ENCODE assay signal across 8 cellular contexts in the genomic region with DNA sequence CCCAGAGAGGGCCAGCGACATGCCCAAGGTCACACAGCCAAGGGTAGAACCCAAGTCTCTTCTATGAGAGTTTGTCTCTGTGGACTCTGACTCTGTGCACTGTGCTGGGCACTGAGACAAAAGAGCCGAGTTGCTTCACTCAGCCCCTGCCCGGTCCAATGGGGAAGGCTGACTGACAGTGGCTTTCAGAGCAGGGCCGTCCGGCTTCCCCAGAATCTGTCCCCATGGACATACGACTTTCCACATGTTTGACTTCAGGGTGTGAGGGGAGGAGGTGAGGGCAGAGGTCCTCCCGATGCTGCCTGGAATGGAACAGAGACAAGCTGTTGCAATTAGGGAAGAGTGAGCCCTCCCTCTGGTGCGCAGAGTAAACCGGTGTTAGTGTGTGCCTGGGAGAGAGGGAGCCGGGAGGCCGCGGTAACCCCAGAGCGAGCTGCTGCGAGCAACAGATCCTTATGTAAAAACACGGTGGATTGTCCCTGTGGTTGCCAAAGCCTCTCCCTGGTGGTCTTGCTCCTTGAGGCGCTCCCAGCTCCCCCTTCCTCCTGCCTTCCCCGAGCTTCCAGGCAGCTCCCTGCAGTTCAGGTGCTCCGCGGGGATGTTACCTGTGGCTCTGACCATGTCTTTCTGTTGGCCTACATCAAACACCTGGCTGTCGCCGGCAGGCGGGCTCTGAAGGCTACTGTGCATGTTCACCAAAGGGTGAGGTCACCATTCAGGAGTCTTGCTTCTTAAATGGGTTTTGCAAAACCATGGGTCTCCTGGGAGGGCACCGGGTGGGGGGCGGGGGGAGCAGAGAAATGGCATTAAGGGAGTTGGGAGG. TPM values are rescaled to one million over a fixed set of nuclear protein-coding genes. Genes with fewer than 3 reads are reported as not detected.
DNase-seq lines count a peak whose midpoint lies in the region; ATAC-seq and TF ChIP-seq lines count a peak whose summit lies in the region.

No MANE protein-coding gene starts in this region.

- H3K4me1 ChIP-seq in HAP-1 (peaks cover 6% of the 10 kb centered on the region; the same call in 1 of the 2 replicates), left ventricle myocardium inferior (peaks cover 63% of the 10 kb centered on the region)

- H3K4me3 ChIP-seq in HAP-1 = peak overlapping the region; percentile 54
- H3K4me3 ChIP-seq in left ventricle myocardium inferior = peak overlapping the region; percentile 75
- peak overlapping the region; percentile 75 for H3K4me3 ChIP-seq in retinal pigment epithelial cell (ENCODE audit: low read length)

- H3K9me3 ChIP-seq in HAP-1 (no peaks in the 10 kb centered on the region), left ventricle myocardium inferior (replicated peaks) (no peaks in the 10 kb centered on the region)

- no peak for DNase-seq in HAP-1 (ENCODE audit: low spot score in 2 of 2)
- peak; percentile 23 for DNase-seq in WTC11 (ENCODE audit: low spot score)
- no peak for DNase-seq in left ventricle myocardium inferior
- DNase-seq in retinal pigment epithelial cell (ENCODE audit: low read depth) = no peak
- no peak for DNase-seq in activated T-helper 2 cell treated with anti-CD3 and anti-CD28 coated beads, Interferon-gamma antibody, Interleukin-2, Interleukin-4, amounts not matched to agents 10 μg/mL and 5 μg/mL and 100 μg/mL, durations not matched to agents 14 hours and 24 hours and 36 hours (ENCODE audit: low spot score)
- DNase-seq in activated effector memory CD4-positive, alpha-beta T cell treated with anti-CD3 and anti-CD28 coated beads, Interleukin-2, amount 50 U/mL, for 16 hours = no peak

- no peaks in the 10 kb centered on the region for H3K9me3 Mint-ChIP-seq in WTC11
- H3K9me3 Mint-ChIP-seq in activated T-helper 2 cell treated with anti-CD3 and anti-CD28 coated beads, Interferon-gamma antibody, Interleukin-2, Interleukin-4, amounts not matched to agents 10 μg/mL and 5 μg/mL and 100 μg/mL, durations not matched to agents 14 hours and 24 hours and 36 hours = no peaks in the 10 kb centered on the region

- H3K27ac Mint-ChIP-seq in WTC11 = peak overlapping the region; percentile 9; the same call in 1 of the 2 replicates
- H3K27ac Mint-ChIP-seq in activated T-helper 2 cell treated with anti-CD3 and anti-CD28 coated beads, Interferon-gamma antibody, Interleukin-2, Interleukin-4, amounts not matched to agents 10 μg/mL and 5 μg/mL and 100 μg/mL, durations not matched to agents 14 hours and 24 hours and 36 hours = no peak overlapping the region

- no peak for TF ChIP-seq CTCF in WTC11 (IDR thresholded peaks at IDR 0.05)
- no peak for TF ChIP-seq CTCF in left ventricle myocardium inferior (IDR thresholded peaks at IDR 0.05; ENCODE audit: borderline replicate concordance)
- no peak for TF ChIP-seq CTCF in retinal pigment epithelial cell (conservative IDR thresholded peaks at IDR 0.05; ENCODE audit: low read depth, low read length)

- H3K27me3 Mint-ChIP-seq in WTC11 (ENCODE audit: low read depth) = peaks cover 52% of the 10 kb centered on the region
- H3K27me3 Mint-ChIP-seq in activated T-helper 2 cell treated with anti-CD3 and anti-CD28 coated beads, Interferon-gamma antibody, Interleukin-2, Interleukin-4, amounts not matched to agents 10 μg/mL and 5 μg/mL and 100 μg/mL, durations not matched to agents 14 hours and 24 hours and 36 hours (ENCODE audit: low read depth) = peaks cover 58% of the 10 kb centered on the region

- H3K27me3 ChIP-seq in HAP-1 (ENCODE audit: low read depth) (no peaks in the 10 kb centered on the region), left ventricle myocardium inferior (ENCODE audit: low read depth) (peaks cover 13% of the 10 kb centered on the region)

- intact Hi-C loops in left ventricle myocardium inferior (cut with micrococcal nuclease) = no loop called here
- intact Hi-C loops in activated T-helper 2 cell treated with anti-CD3 and anti-CD28 coated beads, Interferon-gamma antibody, Interleukin-2, Interleukin-4, amounts not matched to agents 10 μg/mL and 5 μg/mL and 100 μg/mL, durations not matched to agents 14 hours and 24 hours and 36 hours (cut with micrococcal nuclease) = no loop called here

- H3K27ac ChIP-seq in left ventricle myocardium inferior (replicated peaks) = peak overlapping the region; percentile 92

- peaks cover 62% of the 10 kb centered on the region for H3K4me1 Mint-ChIP-seq in WTC11
- no peaks in the 10 kb centered on the region for H3K4me1 Mint-ChIP-seq in activated T-helper 2 cell treated with anti-CD3 and anti-CD28 coated beads, Interferon-gamma antibody, Interleukin-2, Interleukin-4, amounts not matched to agents 10 μg/mL and 5 μg/mL and 100 μg/mL, durations not matched to agents 14 hours and 24 hours and 36 hours (ENCODE audit: low read depth)

- ATAC-seq in WTC11 = peak; percentile 4; the same call in 1 of the 2 replicates
- ATAC-seq in GM19463 (IDR thresholded peaks at IDR 0.05; ENCODE audit: unreplicated experiment) = no peak
- no peak for ATAC-seq in HG03095 (IDR thresholded peaks at IDR 0.05; ENCODE audit: unreplicated experiment)

- CTCF ChIA-PET in WTC11 (lab: Charles Lee) = interaction anchor here (0.6 to 1.7 kb wide), 6 partner anchors 51 to 119 kb away, joined by 3 to 5 read pairs (median 3); no protein-coding TSS in a partner anchor

- H3K36me3 ChIP-seq in HAP-1 (replicated peaks) (no peaks in the 10 kb centered on the region), left ventricle myocardium inferior (no peaks in the 10 kb centered on the region)

- in situ Hi-C loops in HAP-1 (cut with MboI; ENCODE audit: low sequenced_read_pairs) = no loop called here

- H3K4me3 Mint-ChIP-seq in WTC11 = peak overlapping the region; percentile 75
- H3K4me3 Mint-ChIP-seq in activated T-helper 2 cell treated with anti-CD3 and anti-CD28 coated beads, Interferon-gamma antibody, Interleukin-2, Interleukin-4, amounts not matched to agents 10 μg/mL and 5 μg/mL and 100 μg/mL, durations not matched to agents 14 hours and 24 hours and 36 hours (ENCODE audit: low read depth) = no peak overlapping the region

- no peaks in the 10 kb centered on the region for H3K36me3 Mint-ChIP-seq in WTC11
- H3K36me3 Mint-ChIP-seq in activated T-helper 2 cell treated with anti-CD3 and anti-CD28 coated beads, Interferon-gamma antibody, Interleukin-2, Interleukin-4, amounts not matched to agents 10 μg/mL and 5 μg/mL and 100 μg/mL, durations not matched to agents 14 hours and 24 hours and 36 hours (ENCODE audit: low read depth) = no peaks in the 10 kb centered on the region

- POLR2A ChIA-PET in WTC11 (lab: Charles Lee) = interaction anchor here (1.3 kb wide), 1 partner anchor 51 kb away, joined by 3 read pairs; no protein-coding TSS in a partner anchor

TF ChIP-seq in WTC11, 78 proteins besides CTCF, POLR2A, EP300 and RAD21 (continues in another document):
- no peak for TF ChIP-seq MYBL2 (CRISPR knock-in tag; IDR thresholded peaks at IDR 0.05)
- TF ChIP-seq, protein P1, sequence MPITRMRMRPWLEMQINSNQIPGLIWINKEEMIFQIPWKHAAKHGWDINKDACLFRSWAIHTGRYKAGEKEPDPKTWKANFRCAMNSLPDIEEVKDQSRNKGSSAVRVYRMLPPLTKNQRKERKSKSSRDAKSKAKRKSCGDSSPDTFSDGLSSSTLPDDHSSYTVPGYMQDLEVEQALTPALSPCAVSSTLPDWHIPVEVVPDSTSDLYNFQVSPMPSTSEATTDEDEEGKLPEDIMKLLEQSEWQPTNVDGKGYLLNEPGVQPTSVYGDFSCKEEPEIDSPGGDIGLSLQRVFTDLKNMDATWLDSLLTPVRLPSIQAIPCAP (CRISPR knock-in tag; IDR thresholded peaks at IDR 0.05) = no peak
- TF ChIP-seq GTF2I (CRISPR knock-in tag; conservative IDR thresholded peaks at IDR 0.05) = peak; percentile 94
- TF ChIP-seq, protein P2, sequence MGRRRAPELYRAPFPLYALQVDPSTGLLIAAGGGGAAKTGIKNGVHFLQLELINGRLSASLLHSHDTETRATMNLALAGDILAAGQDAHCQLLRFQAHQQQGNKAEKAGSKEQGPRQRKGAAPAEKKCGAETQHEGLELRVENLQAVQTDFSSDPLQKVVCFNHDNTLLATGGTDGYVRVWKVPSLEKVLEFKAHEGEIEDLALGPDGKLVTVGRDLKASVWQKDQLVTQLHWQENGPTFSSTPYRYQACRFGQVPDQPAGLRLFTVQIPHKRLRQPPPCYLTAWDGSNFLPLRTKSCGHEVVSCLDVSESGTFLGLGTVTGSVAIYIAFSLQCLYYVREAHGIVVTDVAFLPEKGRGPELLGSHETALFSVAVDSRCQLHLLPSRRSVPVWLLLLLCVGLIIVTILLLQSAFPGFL (CRISPR knock-in tag; IDR thresholded peaks at IDR 0.05; ENCODE audit: borderline replicate concordance) = no peak
- no peak for TF ChIP-seq NFATC4 (CRISPR knock-in tag; IDR thresholded peaks at IDR 0.05)
- TF ChIP-seq RELA (CRISPR knock-in tag; IDR thresholded peaks at IDR 0.05; ENCODE audit: borderline replicate concordance) = no peak
- TF ChIP-seq AR (CRISPR knock-in tag; IDR thresholded peaks at IDR 0.05) = no peak
- no peak for TF ChIP-seq CREB1 (CRISPR knock-in tag; IDR thresholded peaks at IDR 0.05)
- TF ChIP-seq ZNF423 (CRISPR knock-in tag; IDR thresholded peaks at IDR 0.05) = 0 out of 2 replicates have a peak, but pooled peaks have one; percentile 6
- TF ChIP-seq ZNF121 (CRISPR knock-in tag; IDR thresholded peaks at IDR 0.05) = no peak
- TF ChIP-seq NFE2L1 (CRISPR knock-in tag; IDR thresholded peaks at IDR 0.05) = no peak
- no peak for TF ChIP-seq SMAD4 (CRISPR knock-in tag; IDR thresholded peaks at IDR 0.05)

RNA-seq across cellular contexts. Expression of gene SIRPA, which starts 0.7 kb away (rescaled TPM):
- total RNA-seq in WTC11 (2021) = 5.9 to 8.9 TPM (median 6.7 TPM) in 3 replicates
- 25.5 TPM for total RNA-seq in left ventricle myocardium inferior
- total RNA-seq in activated T-helper 2 cell treated with anti-CD3 and anti-CD28 coated beads, Interferon-gamma antibody, Interleukin-2, Interleukin-4, amounts not matched to agents 10 μg/mL and 5 μg/mL and 100 μg/mL, durations not matched to agents 14 hours and 24 hours and 36 hours = not detected in 2 replicates
